In the genomic region with DNA sequence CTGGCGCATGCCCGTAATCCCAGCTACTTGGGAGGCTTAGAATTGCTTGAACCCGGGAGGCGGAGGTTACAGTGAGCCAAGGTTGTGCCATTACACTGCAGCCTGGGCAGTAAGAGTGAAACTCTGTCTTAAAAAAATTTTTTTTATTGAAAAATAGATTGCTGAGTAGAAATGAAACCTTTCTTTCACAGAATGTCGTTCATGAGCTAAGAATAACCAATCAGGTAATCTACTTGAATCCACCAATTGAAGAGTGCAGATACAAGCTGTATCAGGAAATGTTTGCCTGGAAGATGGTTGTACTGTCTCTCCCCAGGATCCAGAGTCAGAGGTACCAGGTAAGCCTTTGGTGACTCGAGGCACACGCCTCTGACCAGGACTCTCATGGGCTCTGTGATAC, we compare ENCODE assay signal across 24 cellular contexts. TPM values are rescaled to one million over a fixed set of nuclear protein-coding genes. Genes with fewer than 3 reads are reported as not detected.
DNase-seq lines count a peak whose midpoint lies in the region; ATAC-seq, FAIRE-seq and TF ChIP-seq lines count a peak whose summit lies in the region.
"Had no signal": no experiment of that assay in that cellular context is flagged by ENCODE, and none has a peak within 500 bp of the region (broad histone marks: within the 10 kb centered on the region; RNA-seq: fewer than 3 reads in every experiment).

No MANE protein-coding gene starts in this region.

- CTCF ChIA-PET in activated CD4-positive, alpha-beta T cell treated with anti-CD3 and anti-CD28 coated beads for 36 hours (lab: Charles Lee), result interaction anchor here (0.7 to 1.2 kb wide), 3 partner anchors 23 to 1737 kb away, joined by 3 to 4 read pairs (median 3); no protein-coding TSS in a partner anchor
- CTCF ChIA-PET in WTC11 (lab: Charles Lee), result interaction anchor here (0.7 kb wide), 1 partner anchor 148 kb away, joined by 3 read pairs; no protein-coding TSS in a partner anchor

- intact Hi-C loops in activated CD4-positive, alpha-beta T cell treated with anti-CD3 and anti-CD28 coated beads for 36 hours (cut with DNase I, micrococcal nuclease), result loop anchor here in 1 of 2 experiments (5.0 kb wide), 1 partner anchor 46 kb away; no protein-coding TSS in a partner anchor

- ATAC-seq in activated CD4-positive, alpha-beta T cell treated with anti-CD3 and anti-CD28 coated beads for 36 hours, result peak; percentile 47
- ATAC-seq in GM21786 (IDR thresholded peaks at IDR 0.05; ENCODE audit: unreplicated experiment) (peak; percentile 40), WTC11 (no peak)
- ATAC-seq: Panc1 had no signal

- H3K36me3 ChIP-seq in neural progenitor cell, result peaks cover 8% of the 10 kb centered on the region

- H3K79me2 ChIP-seq in neural progenitor cell (ENCODE audit: low read depth), result no peaks in the 10 kb centered on the region

- peaks cover 10% of the 10 kb centered on the region for H3K4me1 Mint-ChIP-seq in activated CD4-positive, alpha-beta T cell treated with anti-CD3 and anti-CD28 coated beads for 36 hours
- H3K4me1 Mint-ChIP-seq in T-helper 2 cell treated with Interferon-gamma antibody and Interleukin-4, amounts not matched to agents 5 μg/mL and 100 μg/mL, for 36 hours (ENCODE audit: low read depth), result peaks cover 22% of the 10 kb centered on the region
- H3K4me1 Mint-ChIP-seq in neural progenitor cell (no peaks in the 10 kb centered on the region), WTC11 (no peaks in the 10 kb centered on the region)

- H3K36me3 Mint-ChIP-seq in activated CD4-positive, alpha-beta T cell treated with anti-CD3 and anti-CD28 coated beads for 36 hours (ENCODE audit: low read depth), result peaks cover 65% of the 10 kb centered on the region
- peaks cover 77% of the 10 kb centered on the region for H3K36me3 Mint-ChIP-seq in T-helper 2 cell treated with Interferon-gamma antibody and Interleukin-4, amounts not matched to agents 5 μg/mL and 100 μg/mL, for 36 hours (ENCODE audit: low read depth)
- H3K36me3 Mint-ChIP-seq in neural progenitor cell (peaks cover 52% of the 10 kb centered on the region), WTC11 (peaks cover 81% of the 10 kb centered on the region)

- H2AFZ ChIP-seq in neural progenitor cell (replicated peaks), result no peak overlapping the region

- peak; percentile 33 for FAIRE-seq in GM12892 (lab: Jason Lieb, UNC)

- H3K27ac ChIP-seq in neural progenitor cell, result no peak overlapping the region
- H3K27ac ChIP-seq: 22Rv1, prostate gland, sigmoid colon had no signal

- no peaks in the 10 kb centered on the region for H3K9me3 ChIP-seq in neural progenitor cell (ENCODE audit: low read depth)
- H3K9me3 ChIP-seq: prostate gland, sigmoid colon had no signal

- no peak for TF ChIP-seq POLR2A in GM12892 (IDR thresholded peaks at IDR 0.05; ENCODE audit: low read depth, low read length)

- no peak overlapping the region for H3K9ac ChIP-seq in neural progenitor cell

- no peak overlapping the region for H3K27ac Mint-ChIP-seq in activated CD4-positive, alpha-beta T cell treated with anti-CD3 and anti-CD28 coated beads for 36 hours
- peak overlapping the region; percentile 24 for H3K27ac Mint-ChIP-seq in T-helper 2 cell treated with Interferon-gamma antibody and Interleukin-4, amounts not matched to agents 5 μg/mL and 100 μg/mL, for 36 hours
- H3K27ac Mint-ChIP-seq in neural progenitor cell (no peak overlapping the region), WTC11 (no peak overlapping the region)
- H3K27ac Mint-ChIP-seq: activated CD4-positive, alpha-beta T cell treated with anti-CD3 and anti-CD28 coated beads, Interleukin-2, amount 10 ng/mL, durations not matched to agents 24 days and 14 days; type B pancreatic cell had no signal

- H3K4me3 ChIP-seq in neural progenitor cell, result no peak overlapping the region
- H3K4me3 ChIP-seq: prostate gland, sigmoid colon had no signal

- no peaks in the 10 kb centered on the region for H3F3A ChIP-seq in neural progenitor cell (ENCODE audit: low read depth)

- TF ChIP-seq CTCF in neural progenitor cell (IDR thresholded peaks at IDR 0.05) (no peak), WTC11 (IDR thresholded peaks at IDR 0.05) (no peak)

- POLR2A ChIA-PET in activated CD4-positive, alpha-beta T cell treated with anti-CD3 and anti-CD28 coated beads for 36 hours (lab: Charles Lee), result interaction anchor here (0.8 kb wide), 1 partner anchor 84 kb away, joined by 3 read pairs; no protein-coding TSS in a partner anchor
- POLR2A ChIA-PET in WTC11 (lab: Charles Lee), result interaction anchor here (1.2 kb wide), 1 partner anchor 182 kb away, joined by 3 read pairs; no protein-coding TSS in a partner anchor

- no peaks in the 10 kb centered on the region for H4K20me1 ChIP-seq in neural progenitor cell (ENCODE audit: low read depth)

- no peak for DNase-seq in activated CD4-positive, alpha-beta T cell treated with anti-CD3 and anti-CD28 coated beads for 36 hours
- no peak for DNase-seq in activated CD4-positive, alpha-beta T cell treated with anti-CD3 and anti-CD28 coated beads for 48 hours
- DNase-seq in GM12892 (ENCODE audit: insufficient read length), result no peak
- DNase-seq in T-helper 2 cell treated with Interferon-gamma antibody and Interleukin-4, amounts not matched to agents 5 μg/mL and 100 μg/mL, for 36 hours (ENCODE audit: low spot score), result no peak
- DNase-seq in pons (ENCODE audit: low spot score), result no peak
- no peak for DNase-seq in neural progenitor cell (ENCODE audit: low spot score)
- DNase-seq in WTC11 (ENCODE audit: low spot score), result no peak
- DNase-seq: activated CD4-positive, alpha-beta T cell treated with anti-CD3 and anti-CD28 coated beads, Interleukin-2, amount 10 ng/mL, durations not matched to agents 24 days and 14 days; activated CD8-positive, alpha-beta memory T cell treated with anti-CD3 and anti-CD28 coated beads, Interleukin-2, amount 50 U/mL, for 48 hours; activated gamma-delta T cell treated with Interleukin-2 at 50 U/mL for 16 hours; amniotic stem cell; CD4-positive, alpha-beta memory T cell; effector memory CD4-positive, alpha-beta T cell; foreskin fibroblast; mesenchymal stem cell; MV-4-11; NCI-H524 treated with DMSO at 0.1 percent for 48 hours; sigmoid colon; stimulated activated CD4-positive, alpha-beta T cell treated with anti-CD3 and anti-CD28 coated beads, Interleukin-15, amount 100 ng/mL, for 24 hours had no signal

- H3K9me3 Mint-ChIP-seq in activated CD4-positive, alpha-beta T cell treated with anti-CD3 and anti-CD28 coated beads for 36 hours (ENCODE audit: low read depth), result no peaks in the 10 kb centered on the region
- no peaks in the 10 kb centered on the region for H3K9me3 Mint-ChIP-seq in T-helper 2 cell treated with Interferon-gamma antibody and Interleukin-4, amounts not matched to agents 5 μg/mL and 100 μg/mL, for 36 hours
- H3K9me3 Mint-ChIP-seq in neural progenitor cell (no peaks in the 10 kb centered on the region), WTC11 (no peaks in the 10 kb centered on the region)
- H3K9me3 Mint-ChIP-seq: activated CD4-positive, alpha-beta T cell treated with anti-CD3 and anti-CD28 coated beads, Interleukin-2, amount 10 ng/mL, durations not matched to agents 24 days and 14 days; type B pancreatic cell had no signal

- H3K4me2 ChIP-seq in neural progenitor cell, result no peak overlapping the region

- no peaks in the 10 kb centered on the region for H3K27me3 Mint-ChIP-seq in activated CD4-positive, alpha-beta T cell treated with anti-CD3 and anti-CD28 coated beads for 36 hours
- no peaks in the 10 kb centered on the region for H3K27me3 Mint-ChIP-seq in T-helper 2 cell treated with Interferon-gamma antibody and Interleukin-4, amounts not matched to agents 5 μg/mL and 100 μg/mL, for 36 hours (ENCODE audit: low read depth)
- H3K27me3 Mint-ChIP-seq in neural progenitor cell (ENCODE audit: insufficient read depth, low read depth) (no peaks in the 10 kb centered on the region), WTC11 (ENCODE audit: low read depth) (no peaks in the 10 kb centered on the region)
- H3K27me3 Mint-ChIP-seq: activated CD4-positive, alpha-beta T cell treated with anti-CD3 and anti-CD28 coated beads, Interleukin-2, amount 10 ng/mL, durations not matched to agents 24 days and 14 days; CD4-positive, alpha-beta memory T cell; type B pancreatic cell had no signal

- no peaks in the 10 kb centered on the region for H3K27me3 ChIP-seq in neural progenitor cell
- H3K27me3 ChIP-seq: sigmoid colon had no signal

- no peaks in the 10 kb centered on the region for H3K4me1 ChIP-seq in neural progenitor cell
- H3K4me1 ChIP-seq: prostate gland had no signal

- no peak overlapping the region for H3K4me3 Mint-ChIP-seq in activated CD4-positive, alpha-beta T cell treated with anti-CD3 and anti-CD28 coated beads for 36 hours
- H3K4me3 Mint-ChIP-seq in T-helper 2 cell treated with Interferon-gamma antibody and Interleukin-4, amounts not matched to agents 5 μg/mL and 100 μg/mL, for 36 hours, result no peak overlapping the region
- H3K4me3 Mint-ChIP-seq in neural progenitor cell, result no peak overlapping the region
- no peak overlapping the region for H3K4me3 Mint-ChIP-seq in WTC11
- H3K4me3 Mint-ChIP-seq: activated CD4-positive, alpha-beta T cell treated with anti-CD3 and anti-CD28 coated beads, Interleukin-2, amount 10 ng/mL, durations not matched to agents 24 days and 14 days; CD4-positive, alpha-beta memory T cell; type B pancreatic cell had no signal

TF ChIP-seq in WTC11, 78 proteins besides CTCF, POLR2A, EP300 and RAD21 (continues in another document):
- TF ChIP-seq ELF4 (CRISPR knock-in tag; IDR thresholded peaks at IDR 0.05; ENCODE audit: low read depth), result no peak
- TF ChIP-seq, protein P1, sequence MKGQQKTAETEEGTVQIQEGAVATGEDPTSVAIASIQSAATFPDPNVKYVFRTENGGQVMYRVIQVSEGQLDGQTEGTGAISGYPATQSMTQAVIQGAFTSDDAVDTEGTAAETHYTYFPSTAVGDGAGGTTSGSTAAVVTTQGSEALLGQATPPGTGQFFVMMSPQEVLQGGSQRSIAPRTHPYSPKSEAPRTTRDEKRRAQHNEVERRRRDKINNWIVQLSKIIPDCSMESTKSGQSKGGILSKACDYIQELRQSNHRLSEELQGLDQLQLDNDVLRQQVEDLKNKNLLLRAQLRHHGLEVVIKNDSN (CRISPR knock-in tag; IDR thresholded peaks at IDR 0.05), result no peak
- TF ChIP-seq ETV6 (CRISPR knock-in tag; IDR thresholded peaks at IDR 0.05), result no peak
- no peak for TF ChIP-seq FOXK1 (CRISPR knock-in tag; IDR thresholded peaks at IDR 0.05)
- no peak for TF ChIP-seq ATF1 (CRISPR knock-in tag; IDR thresholded peaks at IDR 0.05)
- no peak for TF ChIP-seq KAT7 (CRISPR knock-in tag; IDR thresholded peaks at IDR 0.05; ENCODE audit: borderline replicate concordance)
- TF ChIP-seq ZNF219 (CRISPR knock-in tag; IDR thresholded peaks at IDR 0.05; ENCODE audit: borderline replicate concordance), result no peak
- TF ChIP-seq NR3C1 (CRISPR knock-in tag; conservative IDR thresholded peaks at IDR 0.05; ENCODE audit: low read depth), result no peak

RNA-seq across cellular contexts. Expression of a gene that starts 27.0 kb away (rescaled TPM):
- 100 to 1,000 TPM; 283 to 293 TPM for total RNA-seq in activated CD4-positive, alpha-beta T cell treated with anti-CD3 and anti-CD28 coated beads for 36 hours
- polyA plus RNA-seq in GM12892 (2012; ENCODE audit: missing spikeins), result 83.7 TPM
- total RNA-seq in neural progenitor cell (ENCODE audit: low replicate concordance) (237 and 309 TPM in 2 replicates), WTC11 (2021) (382 to 438 TPM (median 392 TPM) in 3 replicates)
